ENCODE assay signal across 24 cellular contexts in the genomic region with DNA sequence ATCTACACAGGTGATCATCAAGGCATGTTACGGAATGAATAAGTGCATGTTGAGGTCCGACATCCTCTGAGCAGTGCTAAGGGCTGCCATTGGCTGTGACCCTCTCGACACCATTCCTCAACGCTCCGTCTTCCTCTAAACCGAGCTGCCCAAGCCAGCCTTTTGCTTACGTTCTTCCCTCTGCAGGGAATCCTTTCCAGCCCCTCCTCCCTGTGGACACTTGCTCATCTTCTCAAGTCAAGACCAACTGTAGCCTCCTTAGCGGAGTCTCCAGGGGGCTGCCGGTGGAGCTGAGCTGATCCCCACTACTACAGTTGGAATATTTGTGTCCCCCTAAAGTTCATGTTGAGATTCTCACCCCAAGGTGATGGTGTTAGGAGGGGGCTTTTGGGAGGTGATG.
"Had no signal": no experiment of that assay in that cellular context is flagged by ENCODE, and none has a peak within 500 bp of the region (broad histone marks: within the 10 kb centered on the region; RNA-seq: fewer than 3 reads in every experiment).

No MANE protein-coding gene starts in this region.

- H3K36me3 Mint-ChIP-seq: activated naive CD4-positive, alpha-beta T cell treated with anti-CD3 and anti-CD28 coated beads, Interleukin-2, amount 10 ng/mL, durations not matched to agents 7 days and 5 days; activated naive CD4-positive, alpha-beta T cell treated with anti-CD3 and anti-CD28 coated beads, Interleukin-2, amount 50 U/mL, for 72 hours; activated naive CD8-positive, alpha-beta T cell treated with anti-CD3 and anti-CD28 coated beads, Interleukin-2, amount 10 ng/mL, durations not matched to agents 7 days and 5 days; brain had no signal

- H3K9me3 Mint-ChIP-seq: activated naive CD8-positive, alpha-beta T cell treated with anti-CD3 and anti-CD28 coated beads, Interleukin-2, amount 10 ng/mL, durations not matched to agents 7 days and 5 days; activated T-cell treated with anti-CD3 and anti-CD28 coated beads, Interleukin-2, amount 50 U/mL, for 72 hours had no signal

- H3K27ac ChIP-seq: ascending aorta, breast epithelium, cardiac muscle cell, colonic mucosa, epithelial cell of prostate, WERI-Rb-1 had no signal

- H3K4me1 ChIP-seq: ascending aorta, breast epithelium, colonic mucosa had no signal

- H3K4me3 ChIP-seq: ascending aorta, breast epithelium, cardiac muscle cell, colonic mucosa had no signal

- H3K27ac Mint-ChIP-seq: activated B cell treated with CpG ODN at 0.5 μM for 24 hours; activated CD4-positive, alpha-beta memory T cell treated with anti-CD3 and anti-CD28 coated beads, Interleukin-2, amount 10 ng/mL, durations not matched to agents 7 days and 5 days; activated naive CD4-positive, alpha-beta T cell treated with anti-CD3 and anti-CD28 coated beads, Interleukin-2, amount 10 ng/mL, durations not matched to agents 7 days and 5 days; activated naive CD4-positive, alpha-beta T cell treated with anti-CD3 and anti-CD28 coated beads, Interleukin-2, amount 50 U/mL, for 72 hours; activated naive CD8-positive, alpha-beta T cell treated with anti-CD3 and anti-CD28 coated beads, Interleukin-2, amount 10 ng/mL, durations not matched to agents 7 days and 5 days; activated T-cell treated with anti-CD3 and anti-CD28 coated beads, Interleukin-2, amount 50 U/mL, for 72 hours; brain had no signal

- H3K9me3 ChIP-seq: colonic mucosa had no signal

- DNase-seq: activated B cell treated with CpG ODN at 0.5 μM for 24 hours; activated CD4-positive, alpha-beta memory T cell treated with anti-CD3 and anti-CD28 coated beads, Interleukin-2, amount 10 ng/mL, durations not matched to agents 7 days and 5 days; activated CD4-positive, alpha-beta T cell treated with anti-CD3 and anti-CD28 coated beads for 48 hours; activated gamma-delta T cell; activated naive CD4-positive, alpha-beta T cell; activated naive CD4-positive, alpha-beta T cell treated with anti-CD3 and anti-CD28 coated beads, Interleukin-2, amount 10 ng/mL, durations not matched to agents 7 days and 5 days; activated naive CD8-positive, alpha-beta T cell treated with anti-CD3 and anti-CD28 coated beads, Interleukin-2, amount 10 ng/mL, durations not matched to agents 7 days and 5 days; activated T-cell treated with anti-CD3 and anti-CD28 coated beads, Interleukin-2, amount 50 U/mL, for 1 hour; activated T-cell treated with anti-CD3 and anti-CD28 coated beads, Interleukin-2, amount 50 U/mL, for 72 hours; central memory CD4-positive, alpha-beta T cell; cerebellar nuclear complex; colonic mucosa; effector CD8-positive, alpha-beta T cell; foreskin fibroblast; T1000; WERI-Rb-1 had no signal

- ATAC-seq: activated CD4-positive, CD25-positive, alpha-beta regulatory T cell treated with anti-CD3 and anti-CD28 coated beads, Interleukin-2, amount 50 U/mL, for 24 hours; activated naive CD4-positive, alpha-beta T cell treated with anti-CD3 and anti-CD28 coated beads, Interleukin-2, amount 50 U/mL, for 72 hours; activated T-cell treated with anti-CD3 and anti-CD28 coated beads, Interleukin-2, amount 50 U/mL, for 72 hours; SK-N-SH treated with all-trans-retinoic acid at 6 μM for 48 hours had no signal

- H3K27me3 ChIP-seq: ascending aorta, cardiac muscle cell, colonic mucosa had no signal

- H3K4me3 Mint-ChIP-seq: activated B cell treated with CpG ODN at 0.5 μM for 24 hours; activated CD4-positive, alpha-beta memory T cell treated with anti-CD3 and anti-CD28 coated beads, Interleukin-2, amount 10 ng/mL, durations not matched to agents 7 days and 5 days; activated naive CD4-positive, alpha-beta T cell treated with anti-CD3 and anti-CD28 coated beads, Interleukin-2, amount 10 ng/mL, durations not matched to agents 7 days and 5 days; activated naive CD8-positive, alpha-beta T cell treated with anti-CD3 and anti-CD28 coated beads, Interleukin-2, amount 10 ng/mL, durations not matched to agents 7 days and 5 days; activated T-cell treated with anti-CD3 and anti-CD28 coated beads, Interleukin-2, amount 50 U/mL, for 72 hours; brain had no signal

- H3K27me3 Mint-ChIP-seq: activated B cell treated with CpG ODN at 0.5 μM for 24 hours; activated CD4-positive, alpha-beta memory T cell treated with anti-CD3 and anti-CD28 coated beads, Interleukin-2, amount 10 ng/mL, durations not matched to agents 7 days and 5 days; activated naive CD4-positive, alpha-beta T cell treated with anti-CD3 and anti-CD28 coated beads, Interleukin-2, amount 10 ng/mL, durations not matched to agents 7 days and 5 days had no signal

- H3K4me1 Mint-ChIP-seq: activated B cell treated with CpG ODN at 0.5 μM for 24 hours; activated CD4-positive, alpha-beta memory T cell treated with anti-CD3 and anti-CD28 coated beads, Interleukin-2, amount 10 ng/mL, durations not matched to agents 7 days and 5 days; activated naive CD4-positive, alpha-beta T cell treated with anti-CD3 and anti-CD28 coated beads, Interleukin-2, amount 10 ng/mL, durations not matched to agents 7 days and 5 days; activated naive CD8-positive, alpha-beta T cell treated with anti-CD3 and anti-CD28 coated beads, Interleukin-2, amount 10 ng/mL, durations not matched to agents 7 days and 5 days; brain had no signal

- H3K36me3 ChIP-seq: ascending aorta, breast epithelium, cardiac muscle cell, colonic mucosa, WERI-Rb-1 had no signal
